12 cellular contexts compared by ENCODE assay signal in the genomic region with DNA sequence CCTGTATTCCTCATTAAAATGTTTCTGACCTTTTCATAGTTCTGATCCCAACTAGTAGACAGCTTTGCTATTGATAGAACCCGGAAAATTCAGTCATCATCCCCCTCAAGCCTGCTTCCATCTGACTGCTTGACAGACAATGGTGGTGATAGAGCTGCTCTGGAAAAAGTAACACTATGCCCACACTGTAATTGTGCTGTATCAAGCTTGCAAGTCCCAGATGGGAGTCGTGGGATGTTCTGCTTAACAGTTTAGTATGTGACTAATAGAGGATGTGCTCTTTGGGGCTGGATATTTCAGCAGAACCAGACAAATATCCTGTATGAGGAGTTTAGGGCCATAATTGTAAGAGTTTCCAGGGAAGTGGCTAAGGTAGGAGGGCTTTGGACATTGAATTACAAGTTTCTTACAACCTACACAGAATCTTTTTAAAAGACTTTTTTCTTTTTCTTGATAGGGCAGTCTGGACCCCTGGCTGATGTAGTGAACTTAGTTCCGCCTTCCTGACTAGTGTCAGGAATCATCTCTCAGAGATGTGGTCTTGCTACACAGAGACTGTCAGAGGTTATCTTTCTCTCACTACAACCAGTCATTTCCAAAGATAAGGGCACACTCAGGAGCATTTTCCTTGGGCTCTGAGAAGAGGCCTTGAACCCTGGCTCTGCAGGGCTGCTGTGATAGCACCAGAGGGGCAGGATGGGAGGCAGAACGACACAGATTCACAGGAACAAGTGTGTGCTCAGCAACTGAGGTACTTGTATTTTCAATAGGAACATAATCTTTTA.
DNase-seq lines count a peak whose midpoint lies in the region; ATAC-seq, FAIRE-seq and TF ChIP-seq lines count a peak whose summit lies in the region.
"Had no signal": no experiment of that assay in that cellular context is flagged by ENCODE, and none has a peak within 500 bp of the region (broad histone marks: within the 10 kb centered on the region; RNA-seq: fewer than 3 reads in every experiment).

No MANE protein-coding gene starts in this region.

- H3K4me3 ChIP-seq in cardiac fibroblast (replicated peaks in 1 of 2; ENCODE audit: low read depth in 2 of 2, low read length in 2 of 2) (no peak overlapping the region), pancreas (no peak overlapping the region), upper lobe of right lung (no peak overlapping the region), right lobe of liver (no peak overlapping the region)

- H3K9me3 ChIP-seq in pancreas: no peaks in the 10 kb centered on the region
- H3K9me3 ChIP-seq in upper lobe of right lung: no peaks in the 10 kb centered on the region
- H3K9me3 ChIP-seq in right lobe of liver: no peaks in the 10 kb centered on the region

- H3K27ac ChIP-seq in pancreas: no peak overlapping the region
- no peak overlapping the region for H3K27ac ChIP-seq in upper lobe of right lung
- no peak overlapping the region for H3K27ac ChIP-seq in right lobe of liver

- ATAC-seq in pancreas (no peak), upper lobe of right lung (no peak), right lobe of liver (no peak)

- H3K27me3 Mint-ChIP-seq in nephron (ENCODE audit: low read depth): peaks cover 4% of the 10 kb centered on the region

- no peaks in the 10 kb centered on the region for H3K9me3 Mint-ChIP-seq in nephron
- H3K9me3 Mint-ChIP-seq: activated naive CD4-positive, alpha-beta T cell treated with anti-CD3 and anti-CD28 coated beads for 36 hours; naive thymus-derived CD8-positive, alpha-beta T cell had no signal

- H3K27me3 ChIP-seq in pancreas: no peaks in the 10 kb centered on the region
- no peaks in the 10 kb centered on the region for H3K27me3 ChIP-seq in upper lobe of right lung
- H3K27me3 ChIP-seq in right lobe of liver: no peaks in the 10 kb centered on the region

- no peak for TF ChIP-seq POLR2A in right lobe of liver (IDR thresholded peaks at IDR 0.05)

- no peak for FAIRE-seq in pancreas (lab: Jason Lieb, UNC)

- DNase-seq in COLO829 (ENCODE audit: low spot score) (peak; percentile 68), HuH-7 (ENCODE audit: low spot score) (peak; percentile 28), cardiac fibroblast (ENCODE audit: low read depth in 2 of 2) (peak; percentile 60 to 67), pancreas (no peak), upper lobe of right lung (no peak), HCEC 1CT (no peak), right lobe of liver (no peak)
- DNase-seq: DMS79, NCI-H345 had no signal

- intact Hi-C loops in pancreas (cut with DNase I): no loop called here
- intact Hi-C loops in upper lobe of right lung (cut with DNase I): no loop called here
- intact Hi-C loops in right lobe of liver (cut with DNase I): no loop called here

- no peaks in the 10 kb centered on the region for H3K36me3 ChIP-seq in pancreas
- no peaks in the 10 kb centered on the region for H3K36me3 ChIP-seq in upper lobe of right lung
- H3K36me3 ChIP-seq in right lobe of liver: no peaks in the 10 kb centered on the region

- peaks cover 23% of the 10 kb centered on the region for H3K4me1 Mint-ChIP-seq in nephron

- peak overlapping the region in 2 of 3 experiments; percentile 30 to 61 for H3K27ac Mint-ChIP-seq in nephron

- no peak overlapping the region for H3K4me3 Mint-ChIP-seq in nephron
- H3K4me3 Mint-ChIP-seq: activated naive CD4-positive, alpha-beta T cell treated with anti-CD3 and anti-CD28 coated beads for 36 hours had no signal

- 67 to 80% methylated on average over 4 of the region's 4 CpGs for WGBS in pancreas, 2 donors
- WGBS in right lobe of liver (ENCODE audit: insufficient coverage, low coverage, low lambda C conversion rate, missing lambda C conversion rate): 49% methylated on average over 4 of the region's 4 CpGs

- no peaks in the 10 kb centered on the region for H3K36me3 Mint-ChIP-seq in nephron (ENCODE audit: low read depth)
- H3K36me3 Mint-ChIP-seq: naive thymus-derived CD8-positive, alpha-beta T cell had no signal

- TF ChIP-seq CTCF in cardiac fibroblast (IDR thresholded peaks at IDR 0.05; ENCODE audit: low read depth, low read length): no peak
- no peak for TF ChIP-seq CTCF in nephron (IDR thresholded peaks at IDR 0.05; ENCODE audit: unreplicated experiment in 3 of 3)
- no peak for TF ChIP-seq CTCF in pancreas (IDR thresholded peaks at IDR 0.05)
- TF ChIP-seq CTCF in upper lobe of right lung (IDR thresholded peaks at IDR 0.05): no peak
- no peak for TF ChIP-seq CTCF in right lobe of liver (IDR thresholded peaks at IDR 0.05)

- H3K4me1 ChIP-seq in pancreas: no peaks in the 10 kb centered on the region
- H3K4me1 ChIP-seq in upper lobe of right lung: peaks cover 13% of the 10 kb centered on the region
- H3K4me1 ChIP-seq in right lobe of liver: no peaks in the 10 kb centered on the region

Comparison
In these comparisons a context has a peak if more than half of its experiments do, and no peak if none do; other contexts are left out.
1. DNase-seq: peak in COLO829 (single experiment), HuH-7 (single experiment) and cardiac fibroblast (2 of 2); none in pancreas (0 of 6), upper lobe of right lung (single experiment), HCEC 1CT (single experiment) and right lobe of liver (0 of 3).